ENCODE assay signal across 23 cellular contexts in the genomic region with DNA sequence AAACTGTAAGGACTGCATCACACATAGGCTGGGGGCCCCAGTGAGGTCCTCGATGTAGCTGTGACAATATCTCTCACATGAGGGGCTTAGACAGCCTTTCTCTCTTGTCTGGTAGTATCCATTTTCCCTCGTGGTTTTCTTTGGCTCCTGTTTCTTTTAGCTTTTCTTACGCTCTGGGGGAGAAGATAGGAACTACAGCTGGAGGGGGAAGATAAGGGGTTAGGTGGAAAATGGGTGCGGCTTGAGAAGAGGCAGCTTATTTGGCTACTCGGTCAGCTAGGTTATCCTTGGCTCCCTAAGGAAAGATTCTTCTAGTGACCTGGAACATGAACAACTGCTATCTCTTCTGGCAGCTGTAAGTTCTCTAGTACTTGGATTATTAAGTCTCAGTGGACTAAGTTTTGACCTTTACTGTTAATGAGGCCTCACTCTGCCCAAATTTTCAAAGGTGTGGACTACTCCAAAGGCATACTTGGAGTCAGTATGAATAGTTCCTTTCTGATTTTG.
"Had no signal": no experiment of that assay in that cellular context is flagged by ENCODE, and none has a peak within 500 bp of the region (broad histone marks: within the 10 kb centered on the region; RNA-seq: fewer than 3 reads in every experiment).

No MANE protein-coding gene starts in this region.

- FAIRE-seq: astrocyte had no signal

- H2AFZ ChIP-seq: PC-9 had no signal

- H3K4me2 ChIP-seq: PC-9 had no signal

- H3K27ac ChIP-seq: PC-9 had no signal

- H3K27me3 ChIP-seq: MG63 had no signal

- DNase-seq: activated CD4-positive, alpha-beta memory T cell treated with anti-CD3 and anti-CD28 coated beads for 36 hours; activated CD4-positive, alpha-beta T cell treated with anti-CD3 and anti-CD28 coated beads for 1 hour; activated CD4-positive, alpha-beta T cell treated with anti-CD3 and anti-CD28 coated beads, Interleukin-2, amount 10 ng/mL, durations not matched to agents 7 days and 5 days; activated CD8-positive, alpha-beta memory T cell treated with anti-CD3 and anti-CD28 coated beads for 24 hours; activated gamma-delta T cell; activated naive CD4-positive, alpha-beta T cell treated with anti-CD3 and anti-CD28 coated beads for 36 hours; activated T-cell treated with anti-CD3 and anti-CD28 coated beads, Interleukin-2, amount 50 U/mL, for 4 hours; amygdala; MG63; NCI-H1092 treated with DMSO at 0.1 percent for 48 hours; NCI-H1417 treated with DMSO at 0.1 percent for 48 hours; NCI-H1694 treated with DMSO at 0.1 percent for 48 hours; NCI-H2029 treated with DMSO at 0.1 percent for 48 hours; NCI-H345; NCI-H510A; NCI-H526 treated with DMSO at 0.1 percent for 48 hours; NCI-H82; NK-92 treated with Interleukin-12 subunit alpha and Interleukin-12 subunit beta, amount 100 ng/mL, for 24 hours; PC-9; SHP77 treated with DMSO at 0.1 percent for 48 hours; T1000 had no signal

- H3K36me3 ChIP-seq: MG63 had no signal

- ATAC-seq: activated T-cell treated with anti-CD3 and anti-CD28 coated beads, Interleukin-2, amount 50 U/mL, for 4 hours; WTC11 had no signal

- H3K4me3 ChIP-seq: MG63, PC-9 had no signal
